ENCODE assay signal across 9 cellular contexts in the genomic region with DNA sequence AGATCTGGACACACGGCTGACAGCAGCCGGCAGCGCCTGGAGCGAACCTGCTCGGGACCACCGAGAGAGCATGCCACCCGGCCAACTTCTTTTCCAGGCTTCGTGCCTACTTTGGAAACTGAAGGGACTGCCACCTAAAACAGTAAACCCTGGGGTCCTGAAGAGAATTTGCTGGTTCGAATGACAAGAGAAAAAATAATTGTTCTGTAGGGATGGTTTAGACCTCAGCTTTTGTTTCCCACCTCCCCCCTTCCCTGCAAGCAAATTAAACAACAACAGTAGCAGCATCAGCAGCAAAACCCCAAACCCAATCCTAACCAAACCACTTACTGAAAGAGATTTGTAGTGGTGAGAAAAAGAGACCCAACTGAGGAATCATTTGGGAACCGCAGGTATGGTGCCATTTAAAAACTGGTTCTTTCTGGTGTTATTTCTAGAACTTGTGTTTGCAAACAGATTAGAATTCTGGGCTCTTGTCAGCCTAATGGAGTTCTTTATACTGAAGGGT.
DNase-seq lines count a peak whose midpoint lies in the region; ATAC-seq and TF ChIP-seq lines count a peak whose summit lies in the region.
"Had no signal": no experiment of that assay in that cellular context is flagged by ENCODE, and none has a peak within 500 bp of the region (broad histone marks: within the 10 kb centered on the region; RNA-seq: fewer than 3 reads in every experiment).

No MANE protein-coding gene starts in this region.

- H4K20me1 ChIP-seq in SK-N-SH (ENCODE audit: insufficient read depth) (no peaks in the 10 kb centered on the region), MM.1S (ENCODE audit: insufficient read depth, low read length) (no peaks in the 10 kb centered on the region)

- H2AFZ ChIP-seq in SK-N-SH (ENCODE audit: low read depth) = no peak overlapping the region
- no peak overlapping the region for H2AFZ ChIP-seq in MM.1S (ENCODE audit: low read length)

- 27% methylated on average over 10 of the region's 10 CpGs for WGBS in SK-N-SH (ENCODE audit: low lambda C conversion rate)
- WGBS in iPS DF 6.9 (ENCODE audit: insufficient coverage, insufficient read length) = no CpG with 5 or more reads among the region's 10 CpGs
- WGBS in prostate gland = 12% methylated on average over 10 of the region's 10 CpGs

- H3K4me1 ChIP-seq in SK-N-SH (ENCODE audit: control insufficient read depth in 1 of 2, insufficient read depth in 2 of 2, low read depth in 1 of 2, low read length in 1 of 2) = peaks cover 0 to 17% of the 10 kb centered on the region in 2 experiments; a peak in 2 of 4 replicates
- H3K4me1 ChIP-seq in iPS DF 6.9 (ENCODE audit: control insufficient read depth, insufficient read depth, low read length) = no peaks in the 10 kb centered on the region
- no peaks in the 10 kb centered on the region for H3K4me1 ChIP-seq in prostate gland (replicated peaks)
- no peaks in the 10 kb centered on the region for H3K4me1 ChIP-seq in MM.1S (ENCODE audit: low read length)

- DNase-seq in AG09309 (ENCODE audit: low read depth) (no peak), SK-N-SH (no peak), iPS DF 6.9 (ENCODE audit: low read depth, low spot score) (no peak), prostate gland (ENCODE audit: low spot score) (no peak), MM.1S (no peak)
- no peak for DNase-seq in activated CD4-positive, alpha-beta T cell treated with anti-CD3 and anti-CD28 coated beads, Interleukin-2, amount 10 ng/mL, durations not matched to agents 24 days and 14 days
- DNase-seq in activated naive CD4-positive, alpha-beta T cell (lab: John Stamatoyannopoulos, UW) = no peak
- DNase-seq: NCI-H446 had no signal

- H3K4me2 ChIP-seq in SK-N-SH = peak overlapping the region; percentile 92
- H3K4me2 ChIP-seq in MM.1S (ENCODE audit: low read depth, low read length) = no peak overlapping the region

- H3K4me3 Mint-ChIP-seq in activated CD4-positive, alpha-beta T cell treated with anti-CD3 and anti-CD28 coated beads, Interleukin-2, amount 10 ng/mL, durations not matched to agents 24 days and 14 days = no peak overlapping the region

- peaks cover 4% of the 10 kb centered on the region for H3K9me3 Mint-ChIP-seq in activated CD4-positive, alpha-beta T cell treated with anti-CD3 and anti-CD28 coated beads, Interleukin-2, amount 10 ng/mL, durations not matched to agents 24 days and 14 days

- no peak for ATAC-seq in GM19395 (IDR thresholded peaks at IDR 0.05; ENCODE audit: unreplicated experiment)

- CTCF ChIA-PET in SK-N-SH (lab: Yijun Ruan, JAX) = interaction anchor here (1.0 to 1.3 kb wide), 2 partner anchors 162 to 451 kb away, joined by 3 read pairs; no protein-coding TSS in a partner anchor

- peaks cover 5% of the 10 kb centered on the region for H3K4me1 Mint-ChIP-seq in activated CD4-positive, alpha-beta T cell treated with anti-CD3 and anti-CD28 coated beads, Interleukin-2, amount 10 ng/mL, durations not matched to agents 24 days and 14 days

- H3K79me2 ChIP-seq in SK-N-SH (ENCODE audit: insufficient read depth) (no peaks in the 10 kb centered on the region), MM.1S (ENCODE audit: low read length) (no peaks in the 10 kb centered on the region)

- H3F3A ChIP-seq in SK-N-SH (replicated peaks; ENCODE audit: insufficient read depth) = peaks cover 17% of the 10 kb centered on the region
- H3F3A ChIP-seq in MM.1S (ENCODE audit: insufficient read depth, low read length) = no peaks in the 10 kb centered on the region

- POLR2A ChIA-PET in SK-N-SH (lab: Yijun Ruan, JAX) = no interaction called here

- peaks cover 2% of the 10 kb centered on the region for H3K36me3 Mint-ChIP-seq in activated CD4-positive, alpha-beta T cell treated with anti-CD3 and anti-CD28 coated beads, Interleukin-2, amount 10 ng/mL, durations not matched to agents 24 days and 14 days (ENCODE audit: low read depth)

- H3K9me2 ChIP-seq in SK-N-SH (no peaks in the 10 kb centered on the region), MM.1S (replicated peaks; ENCODE audit: insufficient read depth, low read length) (no peaks in the 10 kb centered on the region)

- H3K9me3 ChIP-seq in SK-N-SH (no peaks in the 10 kb centered on the region), iPS DF 6.9 (ENCODE audit: control insufficient read depth, insufficient read depth, low read length) (no peaks in the 10 kb centered on the region), prostate gland (no peaks in the 10 kb centered on the region), MM.1S (replicated peaks; ENCODE audit: insufficient read depth, low read length) (no peaks in the 10 kb centered on the region)

- no peak overlapping the region for H3K27ac Mint-ChIP-seq in activated CD4-positive, alpha-beta T cell treated with anti-CD3 and anti-CD28 coated beads, Interleukin-2, amount 10 ng/mL, durations not matched to agents 24 days and 14 days

- H3K9ac ChIP-seq in SK-N-SH (peak overlapping the region; percentile 8; the same call in 1 of the 2 replicates), MM.1S (ENCODE audit: low read length) (no peak overlapping the region)

- H3K27me3 ChIP-seq in SK-N-SH (ENCODE audit: insufficient read depth) = peaks cover 9% of the 10 kb centered on the region; the same call in 1 of the 2 replicates
- peaks cover 16% of the 10 kb centered on the region for H3K27me3 ChIP-seq in iPS DF 6.9 (ENCODE audit: control insufficient read depth, insufficient read depth, low read length)
- no peaks in the 10 kb centered on the region for H3K27me3 ChIP-seq in prostate gland (replicated peaks; ENCODE audit: insufficient read depth)
- H3K27me3 ChIP-seq in MM.1S (replicated peaks; ENCODE audit: insufficient read depth, low read length) = no peaks in the 10 kb centered on the region

- peaks cover 43% of the 10 kb centered on the region for H3K27me3 Mint-ChIP-seq in activated CD4-positive, alpha-beta T cell treated with anti-CD3 and anti-CD28 coated beads, Interleukin-2, amount 10 ng/mL, durations not matched to agents 24 days and 14 days

- no peak for TF ChIP-seq RAD21 in SK-N-SH (IDR thresholded peaks at IDR 0.05; ENCODE audit: low read length)

- TF ChIP-seq EP300 in SK-N-SH (IDR thresholded peaks at IDR 0.05; ENCODE audit: borderline replicate concordance in 1 of 2, low read depth in 1 of 2, low read length in 1 of 2) = no peak

- no peak for TF ChIP-seq CTCF in AG09309 (IDR thresholded peaks at IDR 0.05; ENCODE audit: control insufficient read depth, insufficient read depth, low read depth, low read length, missing control alignments)
- TF ChIP-seq CTCF in SK-N-SH (IDR thresholded peaks at IDR 0.05) = no peak
- no peak for TF ChIP-seq CTCF in prostate gland (IDR thresholded peaks at IDR 0.05)
- no peak for TF ChIP-seq CTCF in MM.1S (IDR thresholded peaks at IDR 0.05; ENCODE audit: low read length)

- H3K4me3 ChIP-seq in AG09309 (ENCODE audit: control insufficient read depth, low read depth, low read length) (peak overlapping the region; percentile 57), SK-N-SH (ENCODE audit: low read depth in 2 of 2, low read length in 1 of 2) (peak overlapping the region; percentile 46 to 60), iPS DF 6.9 (ENCODE audit: low read length) (peak overlapping the region; percentile 62; the same call in 1 of the 2 replicates), prostate gland (peak overlapping the region; percentile 30 to 39), MM.1S (ENCODE audit: low read length) (no peak overlapping the region)

- TF ChIP-seq POLR2A in prostate gland (IDR thresholded peaks at IDR 0.05) = no peak

- H3K36me3 ChIP-seq in SK-N-SH (replicated peaks in 1 of 2; ENCODE audit: control insufficient read depth in 1 of 2, insufficient read depth in 2 of 2, low read length in 1 of 2) (no peaks in the 10 kb centered on the region), iPS DF 6.9 (ENCODE audit: control insufficient read depth, insufficient read depth, low read length) (no peaks in the 10 kb centered on the region), prostate gland (no peaks in the 10 kb centered on the region), MM.1S (replicated peaks; ENCODE audit: insufficient read depth, low read length) (no peaks in the 10 kb centered on the region)

- intact Hi-C loops in prostate gland (cut with DNase I) = no loop called here
- intact Hi-C loops in activated CD4-positive, alpha-beta T cell treated with anti-CD3 and anti-CD28 coated beads, Interleukin-2, amount 10 ng/mL, durations not matched to agents 24 days and 14 days (cut with micrococcal nuclease) = no loop called here

- H3K27ac ChIP-seq in SK-N-SH (ENCODE audit: low read depth in 2 of 2, low read length in 1 of 2) (no peak overlapping the region), iPS DF 6.9 (ENCODE audit: low read length) (no peak overlapping the region), prostate gland (peak overlapping the region; percentile 1 to 52), MM.1S (ENCODE audit: low read length) (no peak overlapping the region)

TF ChIP-seq in SK-N-SH, 30 proteins besides CTCF, POLR2A, EP300 and RAD21 (continues in another document):
- TF ChIP-seq TAF1 (IDR thresholded peaks at IDR 0.05; ENCODE audit: borderline replicate concordance, low read depth, low read length) (no peak), RCOR1 (IDR thresholded peaks at IDR 0.05; ENCODE audit: low read length) (no peak), EZH2phosphoT487 (IDR thresholded peaks at IDR 0.05; ENCODE audit: borderline replicate concordance, low read depth) (no peak)
- TF ChIP-seq, protein P1, sequence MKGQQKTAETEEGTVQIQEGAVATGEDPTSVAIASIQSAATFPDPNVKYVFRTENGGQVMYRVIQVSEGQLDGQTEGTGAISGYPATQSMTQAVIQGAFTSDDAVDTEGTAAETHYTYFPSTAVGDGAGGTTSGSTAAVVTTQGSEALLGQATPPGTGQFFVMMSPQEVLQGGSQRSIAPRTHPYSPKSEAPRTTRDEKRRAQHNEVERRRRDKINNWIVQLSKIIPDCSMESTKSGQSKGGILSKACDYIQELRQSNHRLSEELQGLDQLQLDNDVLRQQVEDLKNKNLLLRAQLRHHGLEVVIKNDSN (IDR thresholded peaks at IDR 0.05; ENCODE audit: borderline replicate concordance, low read depth) = no peak

Comparison
In these comparisons a context has a peak if more than half of its experiments do, and no peak if none do; other contexts are left out.
1. H3K27ac ChIP-seq: peak in prostate gland (2 of 2); none in SK-N-SH (0 of 2), iPS DF 6.9 (single experiment) and MM.1S (single experiment).